1 cellular context compared by ENCODE assay signal in genomic region chr20:46268131-46268611, GRCh38.
A peak's percentile ranks its signal among the peaks of the same experiment; 100 is the strongest.
TF ChIP-seq lines count a peak whose summit lies in the region.

No MANE protein-coding gene starts in this region.

TF ChIP-seq in WTC11, 78 proteins besides CTCF, POLR2A, EP300 and RAD21:
- TF ChIP-seq PRDM15 (CRISPR knock-in tag; IDR thresholded peaks at IDR 0.05) (no peak), ZNF423 (CRISPR knock-in tag; IDR thresholded peaks at IDR 0.05) (peak; percentile 83), JUN (CRISPR knock-in tag; IDR thresholded peaks at IDR 0.05) (0 out of 2 replicates have a peak, but pooled peaks have one; percentile 17), ARID4B (CRISPR knock-in tag; IDR thresholded peaks at IDR 0.05; ENCODE audit: borderline replicate concordance) (no peak)
